1 cellular context compared by ENCODE assay signal in the genomic region with DNA sequence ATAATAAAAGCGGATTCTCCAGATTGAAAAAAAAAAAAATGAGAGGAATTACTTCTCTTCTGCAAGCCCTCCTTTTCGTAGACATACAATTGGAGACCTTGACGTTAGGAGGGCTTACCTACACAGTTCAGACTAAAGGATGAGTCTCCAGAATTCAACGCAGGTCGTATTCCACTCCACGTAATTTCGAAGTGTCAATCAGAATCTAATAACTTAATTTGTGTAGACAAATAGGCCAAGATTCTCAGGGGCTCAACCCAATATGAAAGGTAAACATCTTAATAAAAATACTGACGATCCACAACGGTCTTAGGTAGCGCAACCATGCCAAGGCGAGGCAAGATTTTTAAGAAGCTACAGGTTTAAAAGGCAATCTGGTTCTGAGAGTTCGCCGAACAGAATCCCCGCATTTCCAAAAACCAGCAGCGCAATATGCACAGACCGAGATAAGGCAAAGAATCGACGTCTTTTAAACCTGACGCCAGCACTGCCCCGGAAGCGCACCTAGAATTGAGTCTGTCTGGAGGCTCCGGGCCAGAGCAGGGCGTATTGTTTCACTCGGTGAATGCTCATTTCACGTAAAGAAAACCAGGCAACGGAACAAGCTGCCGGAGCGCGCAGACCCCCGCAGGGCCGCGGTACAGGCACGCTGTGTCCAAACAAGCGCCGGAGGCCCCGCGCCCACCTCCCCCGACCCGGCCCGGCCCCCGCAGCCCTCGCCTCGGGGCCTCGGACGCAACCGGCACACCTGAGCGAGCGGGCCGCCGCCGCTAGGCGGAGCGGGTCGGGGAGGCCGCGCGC.
TF ChIP-seq lines count a peak whose summit lies in the region.

No MANE protein-coding gene starts in this region.

TF ChIP-seq in K562, 482 proteins besides CTCF, POLR2A, EP300 and RAD21 (continued from another document and continues in another):
- TF ChIP-seq, protein P1, sequence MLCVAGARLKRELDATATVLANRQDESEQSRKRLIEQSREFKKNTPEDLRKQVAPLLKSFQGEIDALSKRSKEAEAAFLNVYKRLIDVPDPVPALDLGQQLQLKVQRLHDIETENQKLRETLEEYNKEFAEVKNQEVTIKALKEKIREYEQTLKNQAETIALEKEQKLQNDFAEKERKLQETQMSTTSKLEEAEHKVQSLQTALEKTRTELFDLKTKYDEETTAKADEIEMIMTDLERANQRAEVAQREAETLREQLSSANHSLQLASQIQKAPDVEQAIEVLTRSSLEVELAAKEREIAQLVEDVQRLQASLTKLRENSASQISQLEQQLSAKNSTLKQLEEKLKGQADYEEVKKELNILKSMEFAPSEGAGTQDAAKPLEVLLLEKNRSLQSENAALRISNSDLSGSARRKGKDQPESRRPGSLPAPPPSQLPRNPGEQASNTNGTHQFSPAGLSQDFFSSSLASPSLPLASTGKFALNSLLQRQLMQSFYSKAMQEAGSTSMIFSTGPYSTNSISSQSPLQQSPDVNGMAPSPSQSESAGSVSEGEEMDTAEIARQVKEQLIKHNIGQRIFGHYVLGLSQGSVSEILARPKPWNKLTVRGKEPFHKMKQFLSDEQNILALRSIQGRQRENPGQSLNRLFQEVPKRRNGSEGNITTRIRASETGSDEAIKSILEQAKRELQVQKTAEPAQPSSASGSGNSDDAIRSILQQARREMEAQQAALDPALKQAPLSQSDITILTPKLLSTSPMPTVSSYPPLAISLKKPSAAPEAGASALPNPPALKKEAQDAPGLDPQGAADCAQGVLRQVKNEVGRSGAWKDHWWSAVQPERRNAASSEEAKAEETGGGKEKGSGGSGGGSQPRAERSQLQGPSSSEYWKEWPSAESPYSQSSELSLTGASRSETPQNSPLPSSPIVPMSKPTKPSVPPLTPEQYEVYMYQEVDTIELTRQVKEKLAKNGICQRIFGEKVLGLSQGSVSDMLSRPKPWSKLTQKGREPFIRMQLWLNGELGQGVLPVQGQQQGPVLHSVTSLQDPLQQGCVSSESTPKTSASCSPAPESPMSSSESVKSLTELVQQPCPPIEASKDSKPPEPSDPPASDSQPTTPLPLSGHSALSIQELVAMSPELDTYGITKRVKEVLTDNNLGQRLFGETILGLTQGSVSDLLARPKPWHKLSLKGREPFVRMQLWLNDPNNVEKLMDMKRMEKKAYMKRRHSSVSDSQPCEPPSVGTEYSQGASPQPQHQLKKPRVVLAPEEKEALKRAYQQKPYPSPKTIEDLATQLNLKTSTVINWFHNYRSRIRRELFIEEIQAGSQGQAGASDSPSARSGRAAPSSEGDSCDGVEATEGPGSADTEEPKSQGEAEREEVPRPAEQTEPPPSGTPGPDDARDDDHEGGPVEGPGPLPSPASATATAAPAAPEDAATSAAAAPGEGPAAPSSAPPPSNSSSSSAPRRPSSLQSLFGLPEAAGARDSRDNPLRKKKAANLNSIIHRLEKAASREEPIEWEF (CRISPR knock-in tag; IDR thresholded peaks at IDR 0.05), result no peak
- TF ChIP-seq, protein P2, sequence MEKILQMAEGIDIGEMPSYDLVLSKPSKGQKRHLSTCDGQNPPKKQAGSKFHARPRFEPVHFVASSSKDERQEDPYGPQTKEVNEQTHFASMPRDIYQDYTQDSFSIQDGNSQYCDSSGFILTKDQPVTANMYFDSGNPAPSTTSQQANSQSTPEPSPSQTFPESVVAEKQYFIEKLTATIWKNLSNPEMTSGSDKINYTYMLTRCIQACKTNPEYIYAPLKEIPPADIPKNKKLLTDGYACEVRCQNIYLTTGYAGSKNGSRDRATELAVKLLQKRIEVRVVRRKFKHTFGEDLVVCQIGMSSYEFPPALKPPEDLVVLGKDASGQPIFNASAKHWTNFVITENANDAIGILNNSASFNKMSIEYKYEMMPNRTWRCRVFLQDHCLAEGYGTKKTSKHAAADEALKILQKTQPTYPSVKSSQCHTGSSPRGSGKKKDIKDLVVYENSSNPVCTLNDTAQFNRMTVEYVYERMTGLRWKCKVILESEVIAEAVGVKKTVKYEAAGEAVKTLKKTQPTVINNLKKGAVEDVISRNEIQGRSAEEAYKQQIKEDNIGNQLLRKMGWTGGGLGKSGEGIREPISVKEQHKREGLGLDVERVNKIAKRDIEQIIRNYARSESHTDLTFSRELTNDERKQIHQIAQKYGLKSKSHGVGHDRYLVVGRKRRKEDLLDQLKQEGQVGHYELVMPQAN (IDR thresholded peaks at IDR 0.05; ENCODE audit: borderline replicate concordance), result no peak; the same call in 1 of the 2 replicates
- TF ChIP-seq, protein P3, sequence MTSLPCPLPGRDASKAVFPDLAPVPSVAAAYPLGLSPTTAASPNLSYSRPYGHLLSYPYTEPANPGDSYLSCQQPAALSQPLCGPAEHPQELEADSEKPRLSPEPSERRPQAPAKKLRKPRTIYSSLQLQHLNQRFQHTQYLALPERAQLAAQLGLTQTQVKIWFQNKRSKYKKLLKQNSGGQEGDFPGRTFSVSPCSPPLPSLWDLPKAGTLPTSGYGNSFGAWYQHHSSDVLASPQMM (CRISPR knock-in tag; IDR thresholded peaks at IDR 0.05), result no peak
- TF ChIP-seq RBM39 (optimal IDR thresholded peaks at IDR 0.05; ENCODE audit: low read depth, low read length) (no peak), HIVEP1 (CRISPR knock-in tag; IDR thresholded peaks at IDR 0.05) (no peak), NCOR1 (IDR thresholded peaks at IDR 0.05) (peak; percentile 53), NFYB (IDR thresholded peaks at IDR 0.05; ENCODE audit: extremely low read depth, insufficient read length) (no peak), OTX1 (CRISPR knock-in tag; IDR thresholded peaks at IDR 0.05) (0 out of 2 replicates have a peak, but pooled peaks have one; percentile 29), BHLHE40 (IDR thresholded peaks at IDR 0.05; ENCODE audit: low read length) (no peak), RB1 (IDR thresholded peaks at IDR 0.05; ENCODE audit: low read depth) (no peak), HEY1 (CRISPR knock-in tag; IDR thresholded peaks at IDR 0.05; ENCODE audit: borderline replicate concordance) (no peak), HDGF (IDR thresholded peaks at IDR 0.05) (no peak), ZNF77 (CRISPR knock-in tag; IDR thresholded peaks at IDR 0.05) (no peak), KLF1 (tag; IDR thresholded peaks at IDR 0.05) (no peak), ATF7 (IDR thresholded peaks at IDR 0.05) (0 out of 2 replicates have a peak, but pooled peaks have one; percentile 6), GABPA (tag; conservative IDR thresholded peaks at IDR 0.05; ENCODE audit: low read depth) (peak; percentile 87), CEBPG (CRISPR knock-in tag; IDR thresholded peaks at IDR 0.05) (peak; percentile 20; the same call in 1 of the 2 replicates), CEBPG (tag; conservative IDR thresholded peaks at IDR 0.05 in 1 of 2, IDR thresholded peaks at IDR 0.05 in 1 of 2) (no peak)
- TF ChIP-seq, protein P4, sequence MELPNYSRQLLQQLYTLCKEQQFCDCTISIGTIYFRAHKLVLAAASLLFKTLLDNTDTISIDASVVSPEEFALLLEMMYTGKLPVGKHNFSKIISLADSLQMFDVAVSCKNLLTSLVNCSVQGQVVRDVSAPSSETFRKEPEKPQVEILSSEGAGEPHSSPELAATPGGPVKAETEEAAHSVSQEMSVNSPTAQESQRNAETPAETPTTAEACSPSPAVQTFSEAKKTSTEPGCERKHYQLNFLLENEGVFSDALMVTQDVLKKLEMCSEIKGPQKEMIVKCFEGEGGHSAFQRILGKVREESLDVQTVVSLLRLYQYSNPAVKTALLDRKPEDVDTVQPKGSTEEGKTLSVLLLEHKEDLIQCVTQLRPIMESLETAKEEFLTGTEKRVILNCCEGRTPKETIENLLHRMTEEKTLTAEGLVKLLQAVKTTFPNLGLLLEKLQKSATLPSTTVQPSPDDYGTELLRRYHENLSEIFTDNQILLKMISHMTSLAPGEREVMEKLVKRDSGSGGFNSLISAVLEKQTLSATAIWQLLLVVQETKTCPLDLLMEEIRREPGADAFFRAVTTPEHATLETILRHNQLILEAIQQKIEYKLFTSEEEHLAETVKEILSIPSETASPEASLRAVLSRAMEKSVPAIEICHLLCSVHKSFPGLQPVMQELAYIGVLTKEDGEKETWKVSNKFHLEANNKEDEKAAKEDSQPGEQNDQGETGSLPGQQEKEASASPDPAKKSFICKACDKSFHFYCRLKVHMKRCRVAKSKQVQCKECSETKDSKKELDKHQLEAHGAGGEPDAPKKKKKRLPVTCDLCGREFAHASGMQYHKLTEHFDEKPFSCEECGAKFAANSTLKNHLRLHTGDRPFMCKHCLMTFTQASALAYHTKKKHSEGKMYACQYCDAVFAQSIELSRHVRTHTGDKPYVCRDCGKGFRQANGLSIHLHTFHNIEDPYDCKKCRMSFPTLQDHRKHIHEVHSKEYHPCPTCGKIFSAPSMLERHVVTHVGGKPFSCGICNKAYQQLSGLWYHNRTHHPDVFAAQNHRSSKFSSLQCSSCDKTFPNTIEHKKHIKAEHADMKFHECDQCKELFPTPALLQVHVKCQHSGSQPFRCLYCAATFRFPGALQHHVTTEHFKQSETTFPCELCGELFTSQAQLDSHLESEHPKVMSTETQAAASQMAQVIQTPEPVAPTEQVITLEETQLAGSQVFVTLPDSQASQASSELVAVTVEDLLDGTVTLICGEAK (IDR thresholded peaks at IDR 0.05), result peak; percentile 67; the same call in 1 of the 2 replicates
- TF ChIP-seq, protein P4 (CRISPR knock-in tag; IDR thresholded peaks at IDR 0.05), result no peak
- TF ChIP-seq, protein P5, sequence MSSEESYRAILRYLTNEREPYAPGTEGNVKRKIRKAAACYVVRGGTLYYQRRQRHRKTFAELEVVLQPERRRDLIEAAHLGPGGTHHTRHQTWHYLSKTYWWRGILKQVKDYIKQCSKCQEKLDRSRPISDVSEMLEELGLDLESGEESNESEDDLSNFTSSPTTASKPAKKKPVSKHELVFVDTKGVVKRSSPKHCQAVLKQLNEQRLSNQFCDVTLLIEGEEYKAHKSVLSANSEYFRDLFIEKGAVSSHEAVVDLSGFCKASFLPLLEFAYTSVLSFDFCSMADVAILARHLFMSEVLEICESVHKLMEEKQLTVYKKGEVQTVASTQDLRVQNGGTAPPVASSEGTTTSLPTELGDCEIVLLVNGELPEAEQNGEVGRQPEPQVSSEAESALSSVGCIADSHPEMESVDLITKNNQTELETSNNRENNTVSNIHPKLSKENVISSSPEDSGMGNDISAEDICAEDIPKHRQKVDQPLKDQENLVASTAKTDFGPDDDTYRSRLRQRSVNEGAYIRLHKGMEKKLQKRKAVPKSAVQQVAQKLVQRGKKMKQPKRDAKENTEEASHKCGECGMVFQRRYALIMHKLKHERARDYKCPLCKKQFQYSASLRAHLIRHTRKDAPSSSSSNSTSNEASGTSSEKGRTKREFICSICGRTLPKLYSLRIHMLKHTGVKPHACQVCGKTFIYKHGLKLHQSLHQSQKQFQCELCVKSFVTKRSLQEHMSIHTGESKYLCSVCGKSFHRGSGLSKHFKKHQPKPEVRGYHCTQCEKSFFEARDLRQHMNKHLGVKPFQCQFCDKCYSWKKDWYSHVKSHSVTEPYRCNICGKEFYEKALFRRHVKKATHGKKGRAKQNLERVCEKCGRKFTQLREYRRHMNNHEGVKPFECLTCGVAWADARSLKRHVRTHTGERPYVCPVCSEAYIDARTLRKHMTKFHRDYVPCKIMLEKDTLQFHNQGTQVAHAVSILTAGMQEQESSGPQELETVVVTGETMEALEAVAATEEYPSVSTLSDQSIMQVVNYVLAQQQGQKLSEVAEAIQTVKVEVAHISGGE (CRISPR knock-in tag; IDR thresholded peaks at IDR 0.05), result peak in 2 of 3 experiments; percentile 58 to 82; a peak in 3 of 6 replicates
- TF ChIP-seq, protein P6, sequence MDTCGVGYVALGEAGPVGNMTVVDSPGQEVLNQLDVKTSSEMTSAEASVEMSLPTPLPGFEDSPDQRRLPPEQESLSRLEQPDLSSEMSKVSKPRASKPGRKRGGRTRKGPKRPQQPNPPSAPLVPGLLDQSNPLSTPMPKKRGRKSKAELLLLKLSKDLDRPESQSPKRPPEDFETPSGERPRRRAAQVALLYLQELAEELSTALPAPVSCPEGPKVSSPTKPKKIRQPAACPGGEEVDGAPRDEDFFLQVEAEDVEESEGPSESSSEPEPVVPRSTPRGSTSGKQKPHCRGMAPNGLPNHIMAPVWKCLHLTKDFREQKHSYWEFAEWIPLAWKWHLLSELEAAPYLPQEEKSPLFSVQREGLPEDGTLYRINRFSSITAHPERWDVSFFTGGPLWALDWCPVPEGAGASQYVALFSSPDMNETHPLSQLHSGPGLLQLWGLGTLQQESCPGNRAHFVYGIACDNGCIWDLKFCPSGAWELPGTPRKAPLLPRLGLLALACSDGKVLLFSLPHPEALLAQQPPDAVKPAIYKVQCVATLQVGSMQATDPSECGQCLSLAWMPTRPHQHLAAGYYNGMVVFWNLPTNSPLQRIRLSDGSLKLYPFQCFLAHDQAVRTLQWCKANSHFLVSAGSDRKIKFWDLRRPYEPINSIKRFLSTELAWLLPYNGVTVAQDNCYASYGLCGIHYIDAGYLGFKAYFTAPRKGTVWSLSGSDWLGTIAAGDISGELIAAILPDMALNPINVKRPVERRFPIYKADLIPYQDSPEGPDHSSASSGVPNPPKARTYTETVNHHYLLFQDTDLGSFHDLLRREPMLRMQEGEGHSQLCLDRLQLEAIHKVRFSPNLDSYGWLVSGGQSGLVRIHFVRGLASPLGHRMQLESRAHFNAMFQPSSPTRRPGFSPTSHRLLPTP (IDR thresholded peaks at IDR 0.05; ENCODE audit: borderline replicate concordance, extremely low read depth, insufficient read length), result no peak
- TF ChIP-seq, protein P7, sequence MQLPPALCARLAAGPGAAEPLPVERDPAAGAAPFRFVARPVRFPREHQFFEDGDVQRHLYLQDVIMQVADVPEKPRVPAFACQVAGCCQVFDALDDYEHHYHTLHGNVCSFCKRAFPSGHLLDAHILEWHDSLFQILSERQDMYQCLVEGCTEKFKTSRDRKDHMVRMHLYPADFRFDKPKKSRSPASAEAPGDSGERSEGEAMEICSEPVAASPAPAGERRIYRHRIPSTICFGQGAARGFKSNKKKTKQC (CRISPR knock-in tag; IDR thresholded peaks at IDR 0.05), result no peak
